Comparison of ENCODE assay signal across 1 cellular context in the genomic region with DNA sequence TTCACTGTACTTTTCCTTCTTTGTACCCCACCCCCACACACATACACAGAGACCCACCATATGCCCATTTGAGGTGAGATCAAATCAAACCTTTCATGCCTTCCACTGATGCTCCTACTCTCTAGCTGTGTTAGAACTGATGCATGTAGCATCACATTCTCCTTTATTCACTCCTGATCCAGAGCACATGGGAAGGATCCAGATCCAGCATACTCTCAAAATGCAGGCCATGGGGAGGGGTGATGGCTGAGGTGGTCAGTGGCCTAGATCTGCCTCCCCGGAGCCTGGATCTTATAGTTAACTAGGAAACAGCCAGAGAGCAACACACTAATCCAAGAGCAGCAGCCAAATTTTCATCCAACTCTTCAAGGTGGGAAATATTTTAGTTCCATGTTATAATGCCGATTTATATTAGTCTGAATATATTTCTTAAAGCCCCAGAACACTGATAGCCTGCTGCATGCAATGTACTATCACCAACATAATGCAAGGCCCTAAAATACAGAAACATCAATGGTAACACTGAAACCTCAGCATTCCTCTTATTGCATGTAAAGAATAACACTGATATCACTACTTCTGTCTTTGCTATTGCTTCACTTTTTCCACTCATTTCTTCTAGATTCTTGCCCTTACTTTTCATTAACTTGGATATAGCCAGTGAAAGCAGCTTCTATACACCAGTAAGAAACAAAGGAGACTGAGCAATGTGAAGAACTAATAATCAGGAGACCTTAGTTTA.
TF ChIP-seq lines count a peak whose summit lies in the region.

No MANE protein-coding gene starts in this region.

TF ChIP-seq in GM23338, 12 proteins besides CTCF, POLR2A, EP300 and RAD21 (continued from another document):
- TF ChIP-seq POLR2AphosphoS5 (IDR thresholded peaks at IDR 0.05; ENCODE audit: low read depth) (no peak), NANOG (IDR thresholded peaks at IDR 0.05; ENCODE audit: borderline replicate concordance) (no peak)
